ENCODE assay signal across 10 cellular contexts in genomic region chr6:25147191-25147590, GRCh38.
DNase-seq lines count a peak whose midpoint lies in the region; ATAC-seq and TF ChIP-seq lines count a peak whose summit lies in the region.
"Had no signal": no experiment of that assay in that cellular context is flagged by ENCODE, and none has a peak within 500 bp of the region (broad histone marks: within the 10 kb centered on the region; RNA-seq: fewer than 3 reads in every experiment).

No MANE protein-coding gene starts in this region.

- H3K9me2 ChIP-seq in DOHH2 (replicated peaks; ENCODE audit: control insufficient read depth, low read length), result no peaks in the 10 kb centered on the region

- TF ChIP-seq POLR2A in erythroblast (IDR thresholded peaks at IDR 0.05; ENCODE audit: low read length) (no peak), uterus (IDR thresholded peaks at IDR 0.05) (no peak)

- no peaks in the 10 kb centered on the region for H3K79me2 ChIP-seq in DOHH2 (ENCODE audit: control insufficient read depth, low read length)

- H3K4me3 ChIP-seq in DOHH2 (ENCODE audit: low read length) (peak overlapping the region; percentile 39), uterus (no peak overlapping the region)

- intact Hi-C loops in sciatic nerve (cut with DNase I) (no loop called here), uterus (cut with DNase I; ENCODE audit: low total_unique reads) (no loop called here)

- ATAC-seq in GM19328 (IDR thresholded peaks at IDR 0.05; ENCODE audit: unreplicated experiment) (peak; percentile 94), HG02973 (IDR thresholded peaks at IDR 0.05; ENCODE audit: unreplicated experiment) (peak; percentile 97), sciatic nerve (no peak)

- DNase-seq in NOMO-1 (lab: John Stamatoyannopoulos, UW; ENCODE audit: unreplicated experiment in 2 of 2) (peak; percentile 24 to 92), erythroblast (lab: John Stamatoyannopoulos, UW) (no peak), sciatic nerve (ENCODE audit: low spot score) (no peak), NCI-H446 (lab: John Stamatoyannopoulos, UW) (no peak), uterus (no peak)
- DNase-seq: CD4-positive, CD25-positive, alpha-beta regulatory T cell; NCI-H526 treated with DMSO at 0.1 percent for 48 hours had no signal

- H3F3A ChIP-seq in DOHH2 (ENCODE audit: control insufficient read depth, insufficient read depth), result peaks cover 2% of the 10 kb centered on the region

- no peak for TF ChIP-seq CTCF in DOHH2 (IDR thresholded peaks at IDR 0.05; ENCODE audit: low read depth, low read length, poor library complexity, severe bottlenecking)
- TF ChIP-seq CTCF in uterus (IDR thresholded peaks at IDR 0.05), result no peak

- H4K20me1 ChIP-seq in DOHH2 (ENCODE audit: control insufficient read depth, insufficient read depth, low read depth, low read length), result no peaks in the 10 kb centered on the region

- H3K4me1 ChIP-seq in DOHH2 (ENCODE audit: control insufficient read depth, low read length), result peaks cover 37% of the 10 kb centered on the region
- H3K4me1 ChIP-seq in uterus, result no peaks in the 10 kb centered on the region

- peak overlapping the region; percentile 69 for H3K27ac ChIP-seq in DOHH2 (ENCODE audit: low read depth, low read length)
- no peak overlapping the region for H3K27ac ChIP-seq in uterus

- H3K9me3 ChIP-seq in DOHH2 (ENCODE audit: control insufficient read depth, insufficient read depth, low read length), result peaks cover 9% of the 10 kb centered on the region; the same call in 1 of the 2 replicates
- H3K9me3 ChIP-seq in uterus, result no peaks in the 10 kb centered on the region

- H3K27me3 ChIP-seq in DOHH2 (ENCODE audit: control insufficient read depth, low read length) (no peaks in the 10 kb centered on the region), uterus (no peaks in the 10 kb centered on the region)

- peak overlapping the region; percentile 73 for H3K4me2 ChIP-seq in DOHH2 (ENCODE audit: low read length)

- H3K36me3 ChIP-seq in DOHH2 (ENCODE audit: control insufficient read depth, low read length) (no peaks in the 10 kb centered on the region), uterus (no peaks in the 10 kb centered on the region)

Comparison
In these comparisons a context has a peak if more than half of its experiments do, and no peak if none do; other contexts are left out.
1. DNase-seq: peak in NOMO-1 (2 of 2); none in erythroblast (0 of 2), sciatic nerve (single experiment), NCI-H446 (0 of 2) and uterus (0 of 2).